In genomic region chr12:50351120-50352043, GRCh38 we compare ENCODE assay signal across 16 cellular contexts. TPM values are rescaled to one million over a fixed set of nuclear protein-coding genes. Genes with fewer than 3 reads are reported as not detected.
DNase-seq lines count a peak whose midpoint lies in the region; TF ChIP-seq lines count a peak whose summit lies in the region.
"Had no signal": no experiment of that assay in that cellular context is flagged by ENCODE, and none has a peak within 500 bp of the region (broad histone marks: within the 10 kb centered on the region; RNA-seq: fewer than 3 reads in every experiment).

No MANE protein-coding gene starts in this region.

- H2AFZ ChIP-seq in Karpas-422 (ENCODE audit: low read length) = no peak overlapping the region
- H2AFZ ChIP-seq: GM23338 had no signal

- H3K9me2 ChIP-seq in Karpas-422 (replicated peaks; ENCODE audit: insufficient read depth, low read length) = no peaks in the 10 kb centered on the region

- H3K4me1 ChIP-seq in Karpas-422 (ENCODE audit: low read length) = no peaks in the 10 kb centered on the region
- H3K4me1 ChIP-seq in suprapubic skin = peaks cover 14% of the 10 kb centered on the region
- H3K4me1 ChIP-seq: vagina had no signal

- H3K4me3 ChIP-seq in Karpas-422 (ENCODE audit: low read length) = no peak overlapping the region
- no peak overlapping the region for H3K4me3 ChIP-seq in cardiac fibroblast (replicated peaks in 1 of 2; ENCODE audit: low read depth in 2 of 2, low read length in 2 of 2)
- H3K4me3 ChIP-seq in suprapubic skin = no peak overlapping the region
- H3K4me3 ChIP-seq: coronary artery, GM23338, vagina had no signal

- no peaks in the 10 kb centered on the region for H4K20me1 ChIP-seq in Karpas-422 (ENCODE audit: insufficient read depth, low read depth, low read length)

- no peak overlapping the region for H3K27ac ChIP-seq in Karpas-422 (ENCODE audit: low read length)
- H3K27ac ChIP-seq in suprapubic skin = no peak overlapping the region
- H3K27ac ChIP-seq: coronary artery, vagina had no signal

- H3K27me3 ChIP-seq in Karpas-422 (ENCODE audit: low read length) (no peaks in the 10 kb centered on the region), suprapubic skin (no peaks in the 10 kb centered on the region)
- H3K27me3 ChIP-seq: vagina had no signal

- no peak overlapping the region for H3K9ac ChIP-seq in Karpas-422 (ENCODE audit: low read length)

- TF ChIP-seq CTCF in cardiac fibroblast (IDR thresholded peaks at IDR 0.05; ENCODE audit: low read depth, low read length) (no peak), suprapubic skin (IDR thresholded peaks at IDR 0.05) (no peak)

- H3K79me2 ChIP-seq in Karpas-422 (ENCODE audit: low read length) = no peaks in the 10 kb centered on the region

- 85% methylated on average over 11 of the region's 11 CpGs for WGBS in suprapubic skin

- H3K4me2 ChIP-seq in Karpas-422 (ENCODE audit: low read depth, low read length, poor library complexity, severe bottlenecking) = no peak overlapping the region
- H3K4me2 ChIP-seq: GM23338 had no signal

- no peaks in the 10 kb centered on the region for H3K36me3 ChIP-seq in Karpas-422 (ENCODE audit: insufficient read depth, low read length)
- H3K36me3 ChIP-seq in suprapubic skin = no peaks in the 10 kb centered on the region
- H3K36me3 ChIP-seq: vagina had no signal

- TF ChIP-seq POLR2A in suprapubic skin (IDR thresholded peaks at IDR 0.05) = no peak

- no peaks in the 10 kb centered on the region for H3K9me3 ChIP-seq in Karpas-422 (ENCODE audit: low read length)
- H3K9me3 ChIP-seq in suprapubic skin = no peaks in the 10 kb centered on the region
- H3K9me3 ChIP-seq: vagina had no signal

- peak; percentile 18 for DNase-seq in AG20443 (ENCODE audit: low spot score)
- DNase-seq in Karpas-422 = peak; percentile 39
- DNase-seq in cardiac fibroblast (ENCODE audit: low read depth in 2 of 2) = peak; percentile 46 to 48
- peak; percentile 76 for DNase-seq in mesenteric fat pad (ENCODE audit: low spot score)
- no peak for DNase-seq in activated CD4-positive, alpha-beta T cell treated with anti-CD3 and anti-CD28 coated beads, Interleukin-2, amount 50 U/mL, for 1 hour
- no peak for DNase-seq in KG1 (lab: John Stamatoyannopoulos, UW)
- DNase-seq in suprapubic skin (ENCODE audit: low spot score in 2 of 2) = no peak
- no peak for DNase-seq in A172 (ENCODE audit: low spot score)
- DNase-seq: activated CD4-positive, alpha-beta T cell treated with anti-CD3 and anti-CD28 coated beads for 36 hours; activated T-cell treated with anti-CD3 and anti-CD28 coated beads, Interleukin-2, amount 50 U/mL, for 4 hours; NCI-H2107; T-cell had no signal

- TF ChIP-seq EP300 in suprapubic skin (IDR thresholded peaks at IDR 0.05) = no peak

RNA-seq across cellular contexts. Expression of gene FAM186A, which starts 45.0 kb away (rescaled TPM):
- not detected in 2 replicates for total RNA-seq in Karpas-422 (2014; rRNA removed; shearing (Covaris generic); ENCODE audit: low replicate concordance)
- total RNA-seq in mesenteric fat pad (not detected), suprapubic skin (not detected)
- total RNA-seq in A172 (2014; rRNA removed; shearing (Covaris generic)) = not detected in 2 replicates
- total RNA-seq: activated CD4-positive, alpha-beta T cell treated with anti-CD3 and anti-CD28 coated beads for 36 hours; activated T-cell treated with anti-CD3 and anti-CD28 coated beads, Interleukin-2, amount 50 U/mL, for 4 hours; GM23338; pulmonary artery endothelial cell; T-cell; vagina had no signal

RNA-seq across cellular contexts. Expression of gene LARP4, which starts 49.3 kb away (rescaled TPM):
- total RNA-seq in Karpas-422 (2014; rRNA removed; shearing (Covaris generic); ENCODE audit: low replicate concordance) = 29.8 and 40.3 TPM in 2 replicates
- total RNA-seq in mesenteric fat pad (128 TPM), suprapubic skin (10 to 100 TPM; 23.5 to 43.0 (median 26.9) TPM)
- total RNA-seq in A172 (2014; rRNA removed; shearing (Covaris generic)) = 34.5 and 47.6 TPM in 2 replicates

Comparison
In these comparisons a context has a peak if more than half of its experiments do, and no peak if none do; other contexts are left out.
1. DNase-seq: peak in AG20443 (single experiment), Karpas-422 (single experiment), cardiac fibroblast (2 of 2) and mesenteric fat pad (single experiment); none in activated CD4-positive, alpha-beta T cell treated with anti-CD3 and anti-CD28 coated beads, Interleukin-2, amount 50 U/mL, for 1 hour (single experiment), KG1 (single experiment), suprapubic skin (0 of 2) and A172 (single experiment).